ENCODE assay signal across 15 cellular contexts in genomic region chr2:96952976-96953610, GRCh38. TPM values are rescaled to one million over a fixed set of nuclear protein-coding genes. Genes with fewer than 3 reads are reported as not detected.
DNase-seq lines count a peak whose midpoint lies in the region; ATAC-seq and TF ChIP-seq lines count a peak whose summit lies in the region.
"Had no signal": no experiment of that assay in that cellular context is flagged by ENCODE, and none has a peak within 500 bp of the region (broad histone marks: within the 10 kb centered on the region; RNA-seq: fewer than 3 reads in every experiment).

No MANE protein-coding gene starts in this region.

- H3K9me3 Mint-ChIP-seq in activated naive CD8-positive, alpha-beta T cell treated with anti-CD3 and anti-CD28 coated beads, Interleukin-2, amount 10 ng/mL, durations not matched to agents 7 days and 5 days: no peaks in the 10 kb centered on the region
- H3K9me3 Mint-ChIP-seq in activated naive CD8-positive, alpha-beta T cell treated with anti-CD3 and anti-CD28 coated beads, Interleukin-2, amount 50 U/mL, for 24 hours: no peaks in the 10 kb centered on the region

- H3K27me3 ChIP-seq in esophagus muscularis mucosa: no peaks in the 10 kb centered on the region
- H3K27me3 ChIP-seq in muscle layer of duodenum (ENCODE audit: low read depth, low read length): no peaks in the 10 kb centered on the region
- no peaks in the 10 kb centered on the region for H3K27me3 ChIP-seq in transverse colon
- H3K27me3 ChIP-seq in Karpas-422 (ENCODE audit: low read length): no peaks in the 10 kb centered on the region
- H3K27me3 ChIP-seq: cardiac muscle cell had no signal

- TF ChIP-seq CTCF in esophagus muscularis mucosa (IDR thresholded peaks at IDR 0.05) (no peak), transverse colon (IDR thresholded peaks at IDR 0.05) (no peak)

- ATAC-seq in activated naive CD8-positive, alpha-beta T cell treated with anti-CD3 and anti-CD28 coated beads, Interleukin-2, amount 10 ng/mL, durations not matched to agents 7 days and 5 days (ENCODE audit: low read depth): no peak
- ATAC-seq in activated naive CD8-positive, alpha-beta T cell treated with anti-CD3 and anti-CD28 coated beads, Interleukin-2, amount 50 U/mL, for 24 hours: no peak

- 43% methylated on average over 1 of the region's 11 CpGs for WGBS in esophagus muscularis mucosa
- 18 to 58% methylated on average over 2 to 11 of the region's 11 CpGs for WGBS in transverse colon (ENCODE audit: low coverage in 1 of 2), 2 donors

- no peak for DNase-seq in activated naive CD8-positive, alpha-beta T cell treated with anti-CD3 and anti-CD28 coated beads, Interleukin-2, amount 10 ng/mL, durations not matched to agents 7 days and 5 days
- no peak for DNase-seq in activated naive CD8-positive, alpha-beta T cell treated with anti-CD3 and anti-CD28 coated beads, Interleukin-2, amount 50 U/mL, for 24 hours
- DNase-seq in esophagus muscularis mucosa (ENCODE audit: extremely low spot score): no peak
- DNase-seq in transverse colon: peak; percentile 42
- no peak for DNase-seq in Karpas-422
- no peak for DNase-seq in stimulated activated CD4-positive, alpha-beta T cell treated with anti-CD3 and anti-CD28 coated beads, Interleukin-4, amount 100 ng/mL, for 24 hours
- DNase-seq in NCI-H128 (lab: John Stamatoyannopoulos, UW; ENCODE audit: unreplicated experiment): no peak
- DNase-seq: ACHN; activated CD8-positive, alpha-beta memory T cell treated with anti-CD3 and anti-CD28 coated beads, Interleukin-2, amount 50 U/mL, for 48 hours; DND-41; NCI-H1930 had no signal

- no peak overlapping the region for H3K4me2 ChIP-seq in Karpas-422 (ENCODE audit: low read depth, low read length, poor library complexity, severe bottlenecking)

- POLR2A ChIA-PET in activated naive CD8-positive, alpha-beta T cell treated with anti-CD3 and anti-CD28 coated beads, Interleukin-2, amount 10 ng/mL, durations not matched to agents 7 days and 5 days (lab: Charles Lee): interaction anchor here (0.8 to 9.2 kb wide), 5 partner anchors 8 to 95 kb away, joined by 3 to 88 read pairs (median 6); partner anchors contain the start of genes ANKRD39 and SEMA4C

- no peaks in the 10 kb centered on the region for H3K36me3 Mint-ChIP-seq in activated naive CD8-positive, alpha-beta T cell treated with anti-CD3 and anti-CD28 coated beads, Interleukin-2, amount 10 ng/mL, durations not matched to agents 7 days and 5 days
- no peaks in the 10 kb centered on the region for H3K36me3 Mint-ChIP-seq in activated naive CD8-positive, alpha-beta T cell treated with anti-CD3 and anti-CD28 coated beads, Interleukin-2, amount 50 U/mL, for 24 hours (ENCODE audit: low read depth)

- no peak for TF ChIP-seq EP300 in esophagus muscularis mucosa (IDR thresholded peaks at IDR 0.05)
- TF ChIP-seq EP300 in transverse colon (IDR thresholded peaks at IDR 0.05; ENCODE audit: low read depth): peak; percentile 63

- no peak overlapping the region for H3K9ac ChIP-seq in Karpas-422 (ENCODE audit: low read length)

- H3K79me2 ChIP-seq in Karpas-422 (ENCODE audit: low read length): no peaks in the 10 kb centered on the region

- intact Hi-C loops in esophagus muscularis mucosa (cut with DNase I) (loop anchor here (2.0 to 5.0 kb wide), 2 partner anchors 46 to 94 kb away; partner anchors contain the start of gene ANKRD39), transverse colon (cut with DNase I; ENCODE audit: low total_unique reads) (loop anchor here (2.0 to 5.0 kb wide), 2 partner anchors 46 to 94 kb away; partner anchors contain the start of gene ANKRD39)

- H2AFZ ChIP-seq in Karpas-422 (ENCODE audit: low read length): no peak overlapping the region

- no peaks in the 10 kb centered on the region for H4K20me1 ChIP-seq in Karpas-422 (ENCODE audit: insufficient read depth, low read depth, low read length)

- H3K9me3 ChIP-seq in esophagus muscularis mucosa (no peaks in the 10 kb centered on the region), muscle layer of duodenum (ENCODE audit: control insufficient read depth in 1 of 2, low read length in 2 of 2) (no peaks in the 10 kb centered on the region), transverse colon (no peaks in the 10 kb centered on the region), Karpas-422 (ENCODE audit: low read length) (no peaks in the 10 kb centered on the region)

- H3K36me3 ChIP-seq in esophagus muscularis mucosa (no peaks in the 10 kb centered on the region), muscle layer of duodenum (ENCODE audit: control insufficient read depth in 1 of 2, insufficient read depth in 2 of 2, low read length in 2 of 2) (no peaks in the 10 kb centered on the region), transverse colon (no peaks in the 10 kb centered on the region), Karpas-422 (ENCODE audit: insufficient read depth, low read length) (no peaks in the 10 kb centered on the region)
- H3K36me3 ChIP-seq: cardiac muscle cell had no signal

- H3K4me3 ChIP-seq in esophagus muscularis mucosa (peak overlapping the region in 3 of 4 donors; percentile 26 to 35 (median 27)), muscle layer of duodenum (ENCODE audit: low read depth in 1 of 2, low read length in 2 of 2) (peak overlapping the region in 1 of 2 donors; percentile 40), transverse colon (no peak overlapping the region), Karpas-422 (ENCODE audit: low read length) (no peak overlapping the region)
- H3K4me3 ChIP-seq: cardiac muscle cell had no signal

- no peak overlapping the region for H3K4me3 Mint-ChIP-seq in activated naive CD8-positive, alpha-beta T cell treated with anti-CD3 and anti-CD28 coated beads, Interleukin-2, amount 10 ng/mL, durations not matched to agents 7 days and 5 days
- no peak overlapping the region for H3K4me3 Mint-ChIP-seq in activated naive CD8-positive, alpha-beta T cell treated with anti-CD3 and anti-CD28 coated beads, Interleukin-2, amount 50 U/mL, for 24 hours

- H3K27ac ChIP-seq in esophagus muscularis mucosa (replicated peaks in 1 of 4) (peak overlapping the region; percentile 79 to 85 (median 81)), muscle layer of duodenum (ENCODE audit: low read length) (peak overlapping the region; percentile 10), transverse colon (peak overlapping the region; percentile 62 to 87 (median 71)), Karpas-422 (ENCODE audit: low read length) (no peak overlapping the region)
- H3K27ac ChIP-seq: cardiac muscle cell had no signal

- H3K9me2 ChIP-seq in Karpas-422 (replicated peaks; ENCODE audit: insufficient read depth, low read length): no peaks in the 10 kb centered on the region

- H3K27ac Mint-ChIP-seq in activated naive CD8-positive, alpha-beta T cell treated with anti-CD3 and anti-CD28 coated beads, Interleukin-2, amount 10 ng/mL, durations not matched to agents 7 days and 5 days: peak overlapping the region; percentile 17
- H3K27ac Mint-ChIP-seq in activated naive CD8-positive, alpha-beta T cell treated with anti-CD3 and anti-CD28 coated beads, Interleukin-2, amount 50 U/mL, for 24 hours: no peak overlapping the region

- in situ Hi-C loops in transverse colon (cut with MboI; ENCODE audit: low pct_ligation_motif_present in 1 of 4, low pct_unique_long_range_greater_than_20kb in 1 of 4, low sequenced_read_pairs in 3 of 4): loop anchor here in 3 of 4 donors (10.0 to 25.0 kb wide), 2 partner anchors 98 to 159 kb away; partner anchors contain the start of genes ANKRD39 (in 3 of the 3) and ANKRD36 (in 1 of the 3)

- H3K4me1 ChIP-seq in esophagus muscularis mucosa (peaks cover 42 to 63% (median 57%) of the 10 kb centered on the region in 4 donors), muscle layer of duodenum (ENCODE audit: control insufficient read depth in 1 of 2, insufficient read depth in 2 of 2, low read length in 2 of 2) (peaks cover 26 to 53% of the 10 kb centered on the region in 2 donors), transverse colon (peaks cover 33 to 53% (median 41%) of the 10 kb centered on the region in 4 donors), Karpas-422 (ENCODE audit: low read length) (no peaks in the 10 kb centered on the region)

- TF ChIP-seq POLR2A in esophagus muscularis mucosa (IDR thresholded peaks at IDR 0.05; ENCODE audit: low read depth): no peak
- no peak for TF ChIP-seq POLR2A in transverse colon (IDR thresholded peaks at IDR 0.05)

- H3K27me3 Mint-ChIP-seq in activated naive CD8-positive, alpha-beta T cell treated with anti-CD3 and anti-CD28 coated beads, Interleukin-2, amount 10 ng/mL, durations not matched to agents 7 days and 5 days: peaks cover 5% of the 10 kb centered on the region
- H3K27me3 Mint-ChIP-seq in activated naive CD8-positive, alpha-beta T cell treated with anti-CD3 and anti-CD28 coated beads, Interleukin-2, amount 50 U/mL, for 24 hours: no peaks in the 10 kb centered on the region

- peaks cover 31% of the 10 kb centered on the region for H3K4me1 Mint-ChIP-seq in activated naive CD8-positive, alpha-beta T cell treated with anti-CD3 and anti-CD28 coated beads, Interleukin-2, amount 10 ng/mL, durations not matched to agents 7 days and 5 days
- H3K4me1 Mint-ChIP-seq in activated naive CD8-positive, alpha-beta T cell treated with anti-CD3 and anti-CD28 coated beads, Interleukin-2, amount 50 U/mL, for 24 hours: peaks cover 15% of the 10 kb centered on the region

RNA-seq across cellular contexts. Expression of gene FAM178B, which starts 33.3 kb away (rescaled TPM):
- under 1 TPM; 0.75 to 0.94 TPM for total RNA-seq in activated naive CD8-positive, alpha-beta T cell treated with anti-CD3 and anti-CD28 coated beads, Interleukin-2, amount 10 ng/mL, durations not matched to agents 7 days and 5 days
- total RNA-seq in esophagus muscularis mucosa: 1 to 10 TPM in 1 of 4 donors, under 1 TPM in 1, not detected in 2; 0.83 to 3.5 TPM
- not detected for total RNA-seq in transverse colon
- total RNA-seq in Karpas-422 (2014; rRNA removed; shearing (Covaris generic); ENCODE audit: low replicate concordance): not detected in 2 replicates
- total RNA-seq: glomerular endothelial cell, mononuclear cell had no signal

Comparison
In these comparisons a context has a peak if more than half of its experiments do, and no peak if none do; other contexts are left out.
1. H3K4me3 ChIP-seq: peak in esophagus muscularis mucosa (3 of 4); none in transverse colon (0 of 4) and Karpas-422 (single experiment).